In genomic region chr11:119533931-119534694, GRCh38 we compare ENCODE assay signal across 8 cellular contexts.
DNase-seq lines count a peak whose midpoint lies in the region; ATAC-seq, FAIRE-seq and TF ChIP-seq lines count a peak whose summit lies in the region.

No MANE protein-coding gene starts in this region.

- intact Hi-C loops in CD4-positive, alpha-beta memory T cell (cut with micrococcal nuclease): loop anchor here (1.0 kb wide), 1 partner anchor 178 kb away; no protein-coding TSS in a partner anchor

- H3K9me2 ChIP-seq in GM23248 (ENCODE audit: insufficient read depth): no peaks in the 10 kb centered on the region

- H3F3A ChIP-seq in GM23248 (ENCODE audit: insufficient read depth): no peaks in the 10 kb centered on the region

- H2AFZ ChIP-seq in GM23248: no peak overlapping the region
- no peak overlapping the region for H2AFZ ChIP-seq in keratinocyte (ENCODE audit: control insufficient read depth, low read length)

- H3K4me3 ChIP-seq in CD4-positive, alpha-beta memory T cell (ENCODE audit: low read length in 2 of 2): no peak overlapping the region
- H3K4me3 ChIP-seq in GM23248: no peak overlapping the region
- H3K4me3 ChIP-seq in keratinocyte (ENCODE audit: control insufficient read depth in 2 of 3, extremely low read depth in 1 of 3, insufficient read depth in 2 of 3, low read depth in 1 of 3, low read length in 3 of 3): no peak overlapping the region

- dilution Hi-C loops in keratinocyte (cut with MboI; ENCODE audit: extremely low pct_ligation_motif_present, low sequenced_read_pairs): no loop called here

- no peaks in the 10 kb centered on the region for H3K79me2 ChIP-seq in GM23248 (ENCODE audit: insufficient read depth)
- no peaks in the 10 kb centered on the region for H3K79me2 ChIP-seq in keratinocyte (ENCODE audit: control insufficient read depth, insufficient read depth, low read length)

- H3K36me3 ChIP-seq in CD4-positive, alpha-beta memory T cell (ENCODE audit: insufficient read depth, low read length): no peaks in the 10 kb centered on the region
- H3K36me3 ChIP-seq in GM23248 (ENCODE audit: low read depth): no peaks in the 10 kb centered on the region
- H3K36me3 ChIP-seq in keratinocyte (ENCODE audit: control insufficient read depth in 2 of 2, extremely low read depth in 1 of 2, insufficient read depth in 2 of 2, low read length in 2 of 2): no peaks in the 10 kb centered on the region

- H3K27ac ChIP-seq in CD4-positive, alpha-beta memory T cell (ENCODE audit: low read depth, low read length): no peak overlapping the region
- H3K27ac ChIP-seq in GM23248: no peak overlapping the region
- H3K27ac ChIP-seq in VCaP: no peak overlapping the region
- no peak overlapping the region for H3K27ac ChIP-seq in caudate nucleus (ENCODE audit: low read depth, low read length)
- no peak overlapping the region for H3K27ac ChIP-seq in keratinocyte (ENCODE audit: control insufficient read depth, insufficient read depth, low read length)

- H3K9ac ChIP-seq in GM23248 (no peak overlapping the region), keratinocyte (ENCODE audit: control insufficient read depth, extremely low read depth, insufficient read depth, low read length) (no peak overlapping the region)

- no peaks in the 10 kb centered on the region for H3K36me3 Mint-ChIP-seq in CD4-positive, alpha-beta memory T cell

- H3K27me3 Mint-ChIP-seq in CD4-positive, alpha-beta memory T cell: peaks cover 0 to 21% of the 10 kb centered on the region in 2 donors

- POLR2A ChIA-PET in CD4-positive, alpha-beta memory T cell (lab: Charles Lee; ENCODE audit: partially characterized antibody): no interaction called here

- peak in 3 of 5 donors; percentile 14 to 30 (median 16) for DNase-seq in CD4-positive, alpha-beta memory T cell
- DNase-seq in GM23248 (peak; percentile 80), NCI-H2107 treated with DMSO at 0.1 percent for 48 hours (lab: John Stamatoyannopoulos, UW; ENCODE audit: unreplicated experiment) (peak; percentile 54), caudate nucleus (lab: John Stamatoyannopoulos, UW) (peak in 58 of 61 donors; percentile 15 to 83 (median 65)), keratinocyte (ENCODE audit: low read depth, low spot score) (no peak)
- peak; percentile 34 to 50 (median 38) for DNase-seq in stimulated activated CD4-positive, alpha-beta T cell treated with anti-CD3 and anti-CD28 coated beads, Interleukin-1b, Interleukin-23, amount 100 ng/mL, for 24 hours (ENCODE audit: low read depth in 4 of 4, low spot score in 1 of 4)

- FAIRE-seq in keratinocyte (lab: Jason Lieb, UNC): no peak

- no peaks in the 10 kb centered on the region for H3K27me3 ChIP-seq in CD4-positive, alpha-beta memory T cell (ENCODE audit: insufficient read depth, low read length)
- peaks cover 30% of the 10 kb centered on the region for H3K27me3 ChIP-seq in GM23248 (replicated peaks; ENCODE audit: insufficient read depth)
- peaks cover 34% of the 10 kb centered on the region for H3K27me3 ChIP-seq in keratinocyte (ENCODE audit: control insufficient read depth, extremely low read depth, insufficient read depth, low read length)

- no peak overlapping the region for H3K4me3 Mint-ChIP-seq in CD4-positive, alpha-beta memory T cell

- H4K20me1 ChIP-seq in GM23248 (ENCODE audit: insufficient read depth) (no peaks in the 10 kb centered on the region), keratinocyte (ENCODE audit: control insufficient read depth, extremely low read depth, insufficient read depth, low read length) (no peaks in the 10 kb centered on the region)

- no peak overlapping the region for H3K27ac Mint-ChIP-seq in CD4-positive, alpha-beta memory T cell

- TF ChIP-seq CTCF in VCaP (conservative IDR thresholded peaks at IDR 0.05): peak; percentile 99
- peak; percentile 73 to 98 (median 88) for TF ChIP-seq CTCF in keratinocyte (optimal IDR thresholded peaks at IDR 0.05 in 1 of 3, IDR thresholded peaks at IDR 0.05 in 1 of 3, conservative IDR thresholded peaks at IDR 0.05 in 1 of 3; ENCODE audit: extremely low read depth in 1 of 3, insufficient read depth in 2 of 3, low read length in 3 of 3)

- peaks cover 0 to 2% (median 0%) of the 10 kb centered on the region in 4 donors for H3K4me1 Mint-ChIP-seq in CD4-positive, alpha-beta memory T cell

- no peak overlapping the region for H3K4me2 ChIP-seq in GM23248 (ENCODE audit: unreplicated experiment)
- H3K4me2 ChIP-seq in keratinocyte (ENCODE audit: control insufficient read depth, extremely low read depth, insufficient read depth, low read depth, low read length): no peak overlapping the region

- WGBS in GM23248 (ENCODE audit: low coverage in 1 of 2, low lambda C conversion rate in 2 of 2, missing lambda C conversion rate in 2 of 2), 2 experiments: 25% methylated on average over 12 of the region's 12 CpGs

- no peaks in the 10 kb centered on the region for H3K9me1 ChIP-seq in keratinocyte (ENCODE audit: control insufficient read depth, extremely low read depth, insufficient read depth, low read length)

- no peaks in the 10 kb centered on the region for H3K9me3 Mint-ChIP-seq in CD4-positive, alpha-beta memory T cell

- CTCF ChIA-PET in CD4-positive, alpha-beta memory T cell (lab: Charles Lee; ENCODE audit: partially characterized antibody): interaction anchor here (0.9 to 2.9 kb wide), 7 partner anchors 9 to 29 kb away, joined by 3 to 13 read pairs (median 3); no protein-coding TSS in a partner anchor

- in situ Hi-C loops in GM23248 (cut with MboI): no loop called here

- H3K4me1 ChIP-seq in CD4-positive, alpha-beta memory T cell (ENCODE audit: insufficient read depth, low read length): no peaks in the 10 kb centered on the region
- H3K4me1 ChIP-seq in GM23248 (ENCODE audit: insufficient read depth) (peaks cover 7% of the 10 kb centered on the region; the same call in 1 of the 2 replicates), keratinocyte (ENCODE audit: control insufficient read depth, extremely low read depth, insufficient read depth, low read length) (no peaks in the 10 kb centered on the region)

- ATAC-seq in GM18517 (IDR thresholded peaks at IDR 0.05; ENCODE audit: unreplicated experiment): no peak

- no peaks in the 10 kb centered on the region for H3K9me3 ChIP-seq in CD4-positive, alpha-beta memory T cell (ENCODE audit: control insufficient read depth in 1 of 2, low read length in 2 of 2)
- no peaks in the 10 kb centered on the region for H3K9me3 ChIP-seq in GM23248 (ENCODE audit: low read depth)
- no peaks in the 10 kb centered on the region for H3K9me3 ChIP-seq in keratinocyte (ENCODE audit: control insufficient read depth, low read depth, low read length)
